11 cellular contexts compared by ENCODE assay signal in the genomic region with DNA sequence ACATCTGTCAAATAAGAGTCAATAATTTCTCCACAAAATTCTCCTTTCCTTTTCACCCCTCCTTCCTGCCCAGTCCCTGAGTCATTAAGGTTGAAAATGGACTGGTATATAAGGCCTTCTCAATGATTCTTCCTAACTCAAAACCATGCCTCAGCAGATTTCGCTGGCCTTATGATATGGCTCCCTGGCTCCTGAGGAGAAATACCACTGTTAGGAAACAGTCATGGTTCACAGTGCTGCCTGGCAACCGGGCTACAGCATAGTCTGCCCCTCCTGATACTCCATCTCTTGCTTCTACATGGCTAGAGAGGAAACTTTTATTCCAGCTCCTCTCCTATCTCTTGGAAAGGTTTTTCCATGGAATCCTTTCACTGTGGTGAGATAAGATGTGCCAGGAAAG. TPM values are rescaled to one million over a fixed set of nuclear protein-coding genes. Genes with fewer than 3 reads are reported as not detected.
DNase-seq lines count a peak whose midpoint lies in the region; ATAC-seq and TF ChIP-seq lines count a peak whose summit lies in the region.
"Had no signal": no experiment of that assay in that cellular context is flagged by ENCODE, and none has a peak within 500 bp of the region (broad histone marks: within the 10 kb centered on the region; RNA-seq: fewer than 3 reads in every experiment).

No MANE protein-coding gene starts in this region.

- H3K79me2 ChIP-seq in SU-DHL-6 (ENCODE audit: insufficient read depth, low read length) = peaks cover 100% of the 10 kb centered on the region

- H3K27ac ChIP-seq in SU-DHL-6 (ENCODE audit: low read depth, low read length) = peak overlapping the region; percentile 100
- peak overlapping the region in 1 of 3 donors; percentile 8 for H3K27ac ChIP-seq in thyroid gland

- peaks cover 44% of the 10 kb centered on the region for H4K20me1 ChIP-seq in SU-DHL-6 (ENCODE audit: low read depth, low read length)

- peaks cover 33% of the 10 kb centered on the region for H3K36me3 ChIP-seq in SU-DHL-6 (ENCODE audit: low read length)
- no peaks in the 10 kb centered on the region for H3K36me3 ChIP-seq in thyroid gland

- H3K27me3 ChIP-seq in SU-DHL-6 (ENCODE audit: low read length) = no peaks in the 10 kb centered on the region
- no peaks in the 10 kb centered on the region for H3K27me3 ChIP-seq in thyroid gland

- peak overlapping the region; percentile 100 for H3K4me2 ChIP-seq in SU-DHL-6 (ENCODE audit: low read depth, low read length, poor library complexity, severe bottlenecking)

- peaks cover 38% of the 10 kb centered on the region for H3F3A ChIP-seq in SU-DHL-6 (ENCODE audit: insufficient read depth)

- no peak for TF ChIP-seq POLR2A in thyroid gland (IDR thresholded peaks at IDR 0.05)

- peak overlapping the region; percentile 96 for H3K4me3 ChIP-seq in SU-DHL-6 (ENCODE audit: insufficient read depth, low read length, poor library complexity, severe bottlenecking)
- H3K4me3 ChIP-seq in thyroid gland (replicated peaks in 1 of 3) = no peak overlapping the region

- no peaks in the 10 kb centered on the region for H3K9me3 ChIP-seq in SU-DHL-6 (ENCODE audit: insufficient read depth, low read length)
- no peaks in the 10 kb centered on the region for H3K9me3 ChIP-seq in thyroid gland

- ATAC-seq in Right ventricle myocardium superior (ENCODE audit: poor library complexity) (no peak), Right ventricle myocardium inferior (no peak), left cardiac atrium (no peak)
- ATAC-seq in activated CD4-positive, CD25-positive, alpha-beta regulatory T cell treated with anti-CD3 and anti-CD28 coated beads, Interleukin-2, amount 50 U/mL, for 24 hours = no peak
- ATAC-seq: WTC11 had no signal

- TF ChIP-seq CTCF in SU-DHL-6 (IDR thresholded peaks at IDR 0.05; ENCODE audit: insufficient read depth, low read length, poor library complexity, severe bottlenecking) (no peak), thyroid gland (IDR thresholded peaks at IDR 0.05) (no peak)

- no peaks in the 10 kb centered on the region for H3K9me2 ChIP-seq in SU-DHL-6 (replicated peaks; ENCODE audit: insufficient read depth, low read length)

- WGBS in thyroid gland, 2 donors = 21 to 63% methylated on average over 2 of the region's 2 CpGs

- H2AFZ ChIP-seq in SU-DHL-6 (ENCODE audit: low read depth, low read length, severe bottlenecking) = no peak overlapping the region

- peaks cover 16 to 44% of the 10 kb centered on the region in 2 donors for H3K4me1 ChIP-seq in thyroid gland

- DNase-seq in Right ventricle myocardium superior (peak; percentile 47), Right ventricle myocardium inferior (ENCODE audit: missing footprints) (no peak), left cardiac atrium (peak; percentile 32), thyroid gland (peak; percentile 38 to 49), mucosa of gallbladder (ENCODE audit: low spot score) (no peak), activated gamma-delta T cell (lab: John Stamatoyannopoulos, UW) (no peak)
- DNase-seq: activated naive CD8-positive, alpha-beta T cell treated with anti-CD3 and anti-CD28 coated beads for 36 hours; Kasumi-1 had no signal

- peak overlapping the region; percentile 97 for H3K9ac ChIP-seq in SU-DHL-6 (ENCODE audit: low read length)

- intact Hi-C loops in Right ventricle myocardium superior (cut with DNase I) (no loop called here), Right ventricle myocardium inferior (cut with DNase I) (no loop called here), left cardiac atrium (cut with DNase I) (no loop called here), thyroid gland (cut with DNase I) (no loop called here)

RNA-seq across cellular contexts. Expression of gene UBE2J1, which starts 4.7 kb away (rescaled TPM):
- 11.9 TPM for total RNA-seq in Right ventricle myocardium superior
- total RNA-seq in Right ventricle myocardium inferior = 15.0 TPM
- 10 to 100 TPM; 15.6 to 26.1 TPM for total RNA-seq in left cardiac atrium
- 10 to 100 TPM; 49.8 to 63.1 (median 51.9) TPM for total RNA-seq in thyroid gland
- total RNA-seq in mucosa of gallbladder = 32.5 TPM

RNA-seq across cellular contexts. Expression of gene GABRR2, which starts 32.7 kb away (rescaled TPM):
- total RNA-seq in Right ventricle myocardium superior (0.54 TPM), Right ventricle myocardium inferior (0.35 TPM), left cardiac atrium (under 1 TPM; 0.53 to 0.97 TPM), thyroid gland (1 to 10 TPM in 1 of 4 donors, under 1 TPM in 3; 0.42 to 2.1 (median 0.56) TPM), mucosa of gallbladder (0.92 TPM)
- total RNA-seq: WTC11 had no signal

Comparison
In these comparisons a context has a peak if more than half of its experiments do, and no peak if none do; other contexts are left out.
1. DNase-seq: peak in Right ventricle myocardium superior (single experiment), left cardiac atrium (single experiment) and thyroid gland (2 of 2); none in Right ventricle myocardium inferior (single experiment), mucosa of gallbladder (single experiment) and activated gamma-delta T cell (single experiment).